In genomic region chr10:5905854-5906507, GRCh38 we compare ENCODE assay signal across 20 cellular contexts. TPM values are rescaled to one million over a fixed set of nuclear protein-coding genes. Genes with fewer than 3 reads are reported as not detected.
DNase-seq lines count a peak whose midpoint lies in the region; ATAC-seq and TF ChIP-seq lines count a peak whose summit lies in the region.
"Had no signal": no experiment of that assay in that cellular context is flagged by ENCODE, and none has a peak within 500 bp of the region (broad histone marks: within the 10 kb centered on the region; RNA-seq: fewer than 3 reads in every experiment).

No MANE protein-coding gene starts in this region.

- no peak for DNase-seq in activated CD4-positive, alpha-beta T cell treated with anti-CD3 and anti-CD28 coated beads, Interleukin-2, amount 10 ng/mL, durations not matched to agents 7 days and 5 days
- no peak for DNase-seq in activated CD4-positive, alpha-beta T cell treated with anti-CD3 and anti-CD28 coated beads for 4 hours
- DNase-seq in lower lobe of right lung (no peak), suprapubic skin (ENCODE audit: low spot score in 2 of 2) (peak; percentile 50 to 71), dorsolateral prefrontal cortex (no peak), H9 (no peak), NCI-H446 treated with DMSO at 0.1 percent for 48 hours (lab: John Stamatoyannopoulos, UW) (no peak)
- DNase-seq: activated CD4-positive, CD25-positive, alpha-beta regulatory T cell treated with anti-CD3 and anti-CD28 coated beads, Interleukin-2, amount 50 U/mL, for 72 hours; DMS79 treated with DMSO at 0.1 percent for 48 hours; foreskin fibroblast; naive thymus-derived CD4-positive, alpha-beta T cell; NCI-H1436 treated with DMSO at 0.1 percent for 48 hours; NCI-H2171 treated with DMSO at 0.1 percent for 48 hours; NCI-H82; posterior cingulate gyrus had no signal

- H3K36me3 Mint-ChIP-seq in activated CD4-positive, alpha-beta T cell treated with anti-CD3 and anti-CD28 coated beads, Interleukin-2, amount 10 ng/mL, durations not matched to agents 7 days and 5 days (ENCODE audit: low read depth): peaks cover 54% of the 10 kb centered on the region
- H3K36me3 Mint-ChIP-seq in H9 (ENCODE audit: insufficient read depth in 1 of 3, low read depth in 3 of 3): peaks cover 25 to 58% (median 51%) of the 10 kb centered on the region in 3 experiments; a peak in 6 of 7 replicates

- no peak overlapping the region for H3K4me2 ChIP-seq in H9 (ENCODE audit: insufficient read depth, insufficient read length, low read length)
- H3K4me2 ChIP-seq: GM23338 had no signal

- no peak for TF ChIP-seq CTCF in gastroesophageal sphincter (IDR thresholded peaks at IDR 0.05)
- no peak for TF ChIP-seq CTCF in lower lobe of right lung (IDR thresholded peaks at IDR 0.05)
- TF ChIP-seq CTCF in suprapubic skin (IDR thresholded peaks at IDR 0.05): no peak
- TF ChIP-seq CTCF in dorsolateral prefrontal cortex (IDR thresholded peaks at IDR 0.05 in 54 of 56, conservative IDR thresholded peaks at IDR 0.05 in 2 of 56; ENCODE audit: low read depth in 1 of 56, partially characterized antibody in 56 of 56): no peak
- TF ChIP-seq CTCF in H9 (conservative IDR thresholded peaks at IDR 0.05): no peak

- 40 to 63% methylated on average over 1 to 5 of the region's 13 CpGs for WGBS in gastroesophageal sphincter (ENCODE audit: low coverage in 1 of 2), 2 donors
- WGBS in suprapubic skin: 93% methylated on average over 12 of the region's 13 CpGs
- no CpG with 5 or more reads among the region's 13 CpGs for WGBS in H9 (ENCODE audit: extremely low coverage, insufficient read length, low lambda C conversion rate)

- H2BK120ac ChIP-seq in H9 (ENCODE audit: low read depth, low read length, poor library complexity, severe bottlenecking): no peak overlapping the region

- H2BK15ac ChIP-seq in H9 (ENCODE audit: low read depth, low read length): no peak overlapping the region

- H3K23me2 ChIP-seq in H9 (ENCODE audit: insufficient read length, low read depth, low read length, poor library complexity, severe bottlenecking): no peaks in the 10 kb centered on the region

- no peak overlapping the region for H2BK20ac ChIP-seq in H9 (ENCODE audit: low read depth, low read length, poor library complexity, severe bottlenecking)

- peak; percentile 72 for ATAC-seq in gastroesophageal sphincter
- ATAC-seq in lower lobe of right lung: peak; percentile 24 to 54
- ATAC-seq: GM23338; naive thymus-derived CD4-positive, alpha-beta T cell; Panc1 had no signal

- TF ChIP-seq POLR2A in gastroesophageal sphincter (IDR thresholded peaks at IDR 0.05) (no peak), suprapubic skin (IDR thresholded peaks at IDR 0.05) (no peak)

- no peak overlapping the region for H4K5ac ChIP-seq in H9 (ENCODE audit: insufficient read length, low read depth, low read length)

- no peak overlapping the region for H4K8ac ChIP-seq in H9 (replicated peaks; ENCODE audit: insufficient read length, low read depth, low read length)

- POLR2A ChIA-PET in activated CD4-positive, alpha-beta T cell treated with anti-CD3 and anti-CD28 coated beads, Interleukin-2, amount 10 ng/mL, durations not matched to agents 7 days and 5 days (lab: Charles Lee): interaction anchor here (0.6 kb wide), 1 partner anchor 147 kb away, joined by 3 read pairs; no protein-coding TSS in a partner anchor

- H4K91ac ChIP-seq in H9 (ENCODE audit: insufficient read length, low read depth, low read length): no peak overlapping the region

- H3K27me3 ChIP-seq in gastroesophageal sphincter (no peaks in the 10 kb centered on the region), lower lobe of right lung (ENCODE audit: low read depth) (no peaks in the 10 kb centered on the region), suprapubic skin (no peaks in the 10 kb centered on the region), dorsolateral prefrontal cortex (no peaks in the 10 kb centered on the region), H9 (ENCODE audit: insufficient read depth, low read length) (no peaks in the 10 kb centered on the region)

- no peaks in the 10 kb centered on the region for H3K9me3 Mint-ChIP-seq in activated CD4-positive, alpha-beta T cell treated with anti-CD3 and anti-CD28 coated beads, Interleukin-2, amount 10 ng/mL, durations not matched to agents 7 days and 5 days
- no peaks in the 10 kb centered on the region for H3K9me3 Mint-ChIP-seq in H9
- H3K9me3 Mint-ChIP-seq: GM23338 had no signal

- H2BK12ac ChIP-seq in H9 (ENCODE audit: insufficient read length, low read depth, low read length): no peak overlapping the region

- H3K36me3 ChIP-seq in gastroesophageal sphincter: peaks cover 0 to 56% of the 10 kb centered on the region in 2 donors
- peaks cover 43% of the 10 kb centered on the region for H3K36me3 ChIP-seq in lower lobe of right lung
- H3K36me3 ChIP-seq in suprapubic skin: peaks cover 39% of the 10 kb centered on the region

- H3K4me3 Mint-ChIP-seq in activated CD4-positive, alpha-beta T cell treated with anti-CD3 and anti-CD28 coated beads, Interleukin-2, amount 10 ng/mL, durations not matched to agents 7 days and 5 days: no peak overlapping the region
- H3K4me3 Mint-ChIP-seq in H9: no peak overlapping the region
- H3K4me3 Mint-ChIP-seq: CD14-positive monocyte, GM23338 had no signal

- no peak overlapping the region for H3K9ac ChIP-seq in H9 (ENCODE audit: extremely low read depth, insufficient read length, low read length)

- no peaks in the 10 kb centered on the region for H3K9me3 ChIP-seq in gastroesophageal sphincter
- H3K9me3 ChIP-seq in lower lobe of right lung: no peaks in the 10 kb centered on the region
- H3K9me3 ChIP-seq in suprapubic skin: no peaks in the 10 kb centered on the region
- no peaks in the 10 kb centered on the region for H3K9me3 ChIP-seq in H9 (ENCODE audit: control insufficient read depth, low read depth, low read length)

- CTCF ChIA-PET in activated CD4-positive, alpha-beta T cell treated with anti-CD3 and anti-CD28 coated beads, Interleukin-2, amount 10 ng/mL, durations not matched to agents 7 days and 5 days (lab: Charles Lee): no interaction called here

- no peaks in the 10 kb centered on the region for H3K79me2 ChIP-seq in H9 (ENCODE audit: insufficient read depth, low read length)

- no peak overlapping the region for H2AFZ ChIP-seq in H9 (ENCODE audit: low read length)
- H2AFZ ChIP-seq: GM23338 had no signal

- no peaks in the 10 kb centered on the region for H3K79me1 ChIP-seq in H9 (ENCODE audit: insufficient read depth, low read depth, low read length, poor library complexity, severe bottlenecking)

- H3K27me3 Mint-ChIP-seq in activated CD4-positive, alpha-beta T cell treated with anti-CD3 and anti-CD28 coated beads, Interleukin-2, amount 10 ng/mL, durations not matched to agents 7 days and 5 days: no peaks in the 10 kb centered on the region
- no peaks in the 10 kb centered on the region for H3K27me3 Mint-ChIP-seq in H9 (ENCODE audit: low read depth)
- H3K27me3 Mint-ChIP-seq: naive thymus-derived CD4-positive, alpha-beta T cell had no signal

- intact Hi-C loops in lower lobe of right lung (cut with DNase I) (no loop called here), dorsolateral prefrontal cortex (cut with DNase I) (no loop called here)

- H4K20me1 ChIP-seq in H9 (ENCODE audit: control insufficient read depth, insufficient read depth, insufficient read length): no peaks in the 10 kb centered on the region

- no peak overlapping the region for H3K18ac ChIP-seq in H9 (ENCODE audit: insufficient read length, low read depth, low read length)

- peak overlapping the region; percentile 33 for H3K27ac Mint-ChIP-seq in activated CD4-positive, alpha-beta T cell treated with anti-CD3 and anti-CD28 coated beads, Interleukin-2, amount 10 ng/mL, durations not matched to agents 7 days and 5 days
- no peak overlapping the region; a peak in 1 of 7 replicates for H3K27ac Mint-ChIP-seq in H9
- H3K27ac Mint-ChIP-seq: GM23338 had no signal

- H3K27ac ChIP-seq in gastroesophageal sphincter: peak overlapping the region in 2 of 4 donors; percentile 6 to 57
- no peak overlapping the region for H3K27ac ChIP-seq in lower lobe of right lung
- H3K27ac ChIP-seq in suprapubic skin: no peak overlapping the region
- H3K27ac ChIP-seq in dorsolateral prefrontal cortex: no peak overlapping the region
- no peak overlapping the region for H3K27ac ChIP-seq in H9 (ENCODE audit: insufficient read length, low read depth, low read length)
- H3K27ac ChIP-seq: SK-N-MC had no signal

- H3K23ac ChIP-seq in H9 (ENCODE audit: insufficient read length, low read depth, low read length): no peak overlapping the region

- no peak overlapping the region; the same call in 1 of the 2 replicates for H3K14ac ChIP-seq in H9 (ENCODE audit: insufficient read depth, low read length)

- H3K4me3 ChIP-seq in gastroesophageal sphincter (no peak overlapping the region), lower lobe of right lung (no peak overlapping the region), suprapubic skin (no peak overlapping the region), dorsolateral prefrontal cortex (no peak overlapping the region)
- H3K4me3 ChIP-seq: GM23338, SK-N-MC had no signal

- H3K4ac ChIP-seq in H9 (ENCODE audit: low read depth, low read length): no peak overlapping the region

- H2BK5ac ChIP-seq in H9 (ENCODE audit: insufficient read length, low read length): no peak overlapping the region

- H3K4me1 Mint-ChIP-seq in activated CD4-positive, alpha-beta T cell treated with anti-CD3 and anti-CD28 coated beads, Interleukin-2, amount 10 ng/mL, durations not matched to agents 7 days and 5 days: peaks cover 27% of the 10 kb centered on the region
- H3K4me1 Mint-ChIP-seq in H9: no peaks in the 10 kb centered on the region
- H3K4me1 Mint-ChIP-seq: CD14-positive monocyte, GM23338 had no signal

- TF ChIP-seq EP300 in gastroesophageal sphincter (IDR thresholded peaks at IDR 0.05): no peak
- no peak for TF ChIP-seq EP300 in suprapubic skin (IDR thresholded peaks at IDR 0.05)

- H2AK5ac ChIP-seq in H9 (ENCODE audit: insufficient read length, low read length): no peak overlapping the region

- H3K4me1 ChIP-seq in gastroesophageal sphincter (peaks cover 0 to 20% (median 0%) of the 10 kb centered on the region in 3 donors), lower lobe of right lung (peaks cover 8% of the 10 kb centered on the region), suprapubic skin (no peaks in the 10 kb centered on the region), H9 (ENCODE audit: insufficient read depth, low read length) (no peaks in the 10 kb centered on the region)

- H3T11ph ChIP-seq in H9 (ENCODE audit: low read length): no peak overlapping the region

- H3K56ac ChIP-seq in H9 (ENCODE audit: insufficient read length, low read depth, low read length): no peak overlapping the region

RNA-seq across cellular contexts. Expression of gene FBH1, which starts 15.9 kb away (rescaled TPM):
- 10 to 100 TPM; 55.3 to 63.5 TPM for total RNA-seq in activated CD4-positive, alpha-beta T cell treated with anti-CD3 and anti-CD28 coated beads, Interleukin-2, amount 10 ng/mL, durations not matched to agents 7 days and 5 days
- total RNA-seq in gastroesophageal sphincter: 100 to 1,000 TPM in 2 of 4 donors, 10 to 100 TPM in 2; 76.2 to 108 (median 98.5) TPM
- total RNA-seq in lower lobe of right lung: 64.7 TPM
- 100 to 1,000 TPM in 2 of 4 donors, 10 to 100 TPM in 2; 70.9 to 131 (median 90.6) TPM for total RNA-seq in suprapubic skin
- 10 to 100 TPM; 43.3 to 95.3 (median 62.7) TPM for total RNA-seq in dorsolateral prefrontal cortex
- total RNA-seq in H9 (2021): 50.8 and 52.2 TPM in 2 replicates

RNA-seq across cellular contexts. Expression of gene ANKRD16, which starts 16.3 kb away (rescaled TPM):
- 1 to 10 TPM; 5.2 to 6.4 TPM for total RNA-seq in activated CD4-positive, alpha-beta T cell treated with anti-CD3 and anti-CD28 coated beads, Interleukin-2, amount 10 ng/mL, durations not matched to agents 7 days and 5 days
- total RNA-seq in gastroesophageal sphincter (1 to 10 TPM; 3.3 to 8.9 (median 5.9) TPM), lower lobe of right lung (5.6 TPM), suprapubic skin (10 to 100 TPM in 2 of 4 donors, 1 to 10 TPM in 2; 6.6 to 10.8 (median 9.7) TPM), dorsolateral prefrontal cortex (10 to 100 TPM; 10.4 to 26.5 (median 18.4) TPM), H9 (2021) (9.2 and 11.4 TPM in 2 replicates)

Comparison
In these comparisons a context has a peak if more than half of its experiments do, and no peak if none do; other contexts are left out.
1. DNase-seq: peak in suprapubic skin (2 of 2); none in activated CD4-positive, alpha-beta T cell treated with anti-CD3 and anti-CD28 coated beads, Interleukin-2, amount 10 ng/mL, durations not matched to agents 7 days and 5 days (single experiment), activated CD4-positive, alpha-beta T cell treated with anti-CD3 and anti-CD28 coated beads for 4 hours (0 of 2), lower lobe of right lung (single experiment), dorsolateral prefrontal cortex (0 of 10), H9 (single experiment) and NCI-H446 treated with DMSO at 0.1 percent for 48 hours (single experiment).